In the genomic region with DNA sequence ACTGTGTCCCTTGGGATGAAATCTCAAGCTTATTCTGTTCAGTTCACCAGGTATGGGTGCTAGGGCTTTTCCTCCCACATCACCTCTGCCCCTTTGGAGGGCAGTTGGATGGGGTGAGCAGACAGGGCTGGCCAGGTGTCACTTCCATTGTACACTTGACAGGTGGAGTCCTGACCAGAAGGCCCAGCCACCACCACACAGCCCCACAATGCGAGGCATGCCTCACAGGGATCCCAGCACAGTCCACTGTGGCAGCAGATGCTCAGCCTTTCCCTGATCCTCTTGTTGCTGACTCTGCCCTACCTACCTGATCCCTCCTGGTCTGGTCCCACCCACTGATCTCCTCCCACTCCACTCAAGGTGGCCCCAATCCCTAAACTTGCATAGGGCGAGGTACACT, we compare ENCODE assay signal across 20 cellular contexts.
"Had no signal": no experiment of that assay in that cellular context is flagged by ENCODE, and none has a peak within 500 bp of the region (broad histone marks: within the 10 kb centered on the region; RNA-seq: fewer than 3 reads in every experiment).

No MANE protein-coding gene starts in this region.

- H3K27ac Mint-ChIP-seq: dendritic cell treated with granulocyte-macrophage colony-stimulating factor and Interleukin-4, amounts not matched to agents 40 ng/mL and 50 ng/mL, for 4 days; effector memory CD8-positive, alpha-beta T cell; natural killer cell; stimulated activated memory B cell treated with anti-CD40 and anti-IgM and Interleukin-4, amounts not matched to agents 10 μg/mL and 1 μg/mL and 100 μg/mL, for 72 hours; stimulated activated naive CD8-positive, alpha-beta T cell treated with anti-CD3 and anti-CD28 coated beads, Interleukin-15, Interleukin-2, amounts not matched to agents 100 ng/mL and 50 ng/mL, for 24 hours had no signal

- H3K27me3 Mint-ChIP-seq: dendritic cell treated with granulocyte-macrophage colony-stimulating factor and Interleukin-4, amounts not matched to agents 40 ng/mL and 50 ng/mL, for 4 days; effector memory CD8-positive, alpha-beta T cell; stimulated activated memory B cell treated with anti-CD40 and anti-IgM and Interleukin-4, amounts not matched to agents 10 μg/mL and 1 μg/mL and 100 μg/mL, for 72 hours; stimulated activated naive CD8-positive, alpha-beta T cell treated with anti-CD3 and anti-CD28 coated beads, Interleukin-15, Interleukin-2, amounts not matched to agents 100 ng/mL and 50 ng/mL, for 24 hours had no signal

- H3K9me3 Mint-ChIP-seq: dendritic cell treated with granulocyte-macrophage colony-stimulating factor and Interleukin-4, amounts not matched to agents 40 ng/mL and 50 ng/mL, for 4 days; effector memory CD8-positive, alpha-beta T cell; natural killer cell; neural crest cell; stimulated activated memory B cell treated with anti-CD40 and anti-IgM and Interleukin-4, amounts not matched to agents 10 μg/mL and 1 μg/mL and 100 μg/mL, for 72 hours; stimulated activated naive CD8-positive, alpha-beta T cell treated with anti-CD3 and anti-CD28 coated beads, Interleukin-15, Interleukin-2, amounts not matched to agents 100 ng/mL and 50 ng/mL, for 24 hours had no signal

- DNase-seq: central memory CD4-positive, alpha-beta T cell; effector memory CD8-positive, alpha-beta T cell; gastrocnemius medialis; left colon; natural killer cell; nucleus accumbens; pancreas; spleen; stimulated activated CD4-positive, alpha-beta T cell treated with anti-CD3 and anti-CD28 coated beads, Interleukin-15, amount 100 ng/mL, for 24 hours; stimulated activated CD4-positive, alpha-beta T cell treated with anti-CD3 and anti-CD28 coated beads, Interleukin-1b, Interleukin-23, amount 100 ng/mL, for 48 hours; stimulated activated CD4-positive, alpha-beta T cell treated with anti-CD3 and anti-CD28 coated beads, Interleukin-4, amount 100 ng/mL, for 24 hours had no signal

- H3K27ac ChIP-seq: epithelial cell of prostate, esophagus muscularis mucosa, pancreas, prostate gland, right lobe of liver, spleen, tibial nerve had no signal

- H3K36me3 Mint-ChIP-seq: natural killer cell; stimulated activated memory B cell treated with anti-CD40 and anti-IgM and Interleukin-4, amounts not matched to agents 10 μg/mL and 1 μg/mL and 100 μg/mL, for 72 hours had no signal

- H3K36me3 ChIP-seq: esophagus muscularis mucosa, gastrocnemius medialis, pancreas, prostate gland, right lobe of liver, spleen, tibial nerve had no signal

- H3K4me3 ChIP-seq: esophagus muscularis mucosa, gastrocnemius medialis, pancreas, prostate gland, right lobe of liver, spleen, tibial nerve had no signal

- ATAC-seq: effector memory CD8-positive, alpha-beta T cell; gastrocnemius medialis; left colon; natural killer cell; pancreas; right lobe of liver; stimulated activated memory B cell treated with anti-CD40 and anti-IgM and Interleukin-4, amounts not matched to agents 10 μg/mL and 1 μg/mL and 100 μg/mL, for 72 hours had no signal

- H3K4me1 ChIP-seq: pancreas, prostate gland, right lobe of liver had no signal

- H3K9me3 ChIP-seq: esophagus muscularis mucosa, gastrocnemius medialis, pancreas, prostate gland, right lobe of liver, spleen, tibial nerve had no signal

- H3K4me3 Mint-ChIP-seq: dendritic cell treated with granulocyte-macrophage colony-stimulating factor and Interleukin-4, amounts not matched to agents 40 ng/mL and 50 ng/mL, for 4 days; effector memory CD8-positive, alpha-beta T cell; natural killer cell; neural crest cell; stimulated activated memory B cell treated with anti-CD40 and anti-IgM and Interleukin-4, amounts not matched to agents 10 μg/mL and 1 μg/mL and 100 μg/mL, for 72 hours; stimulated activated naive CD8-positive, alpha-beta T cell treated with anti-CD3 and anti-CD28 coated beads, Interleukin-15, Interleukin-2, amounts not matched to agents 100 ng/mL and 50 ng/mL, for 24 hours had no signal

- H3K27me3 ChIP-seq: esophagus muscularis mucosa, gastrocnemius medialis, pancreas, right lobe of liver, spleen, tibial nerve had no signal
